12 cellular contexts compared by ENCODE assay signal in genomic region chr2:39511786-39512433, GRCh38.
DNase-seq lines count a peak whose midpoint lies in the region; ATAC-seq, FAIRE-seq and TF ChIP-seq lines count a peak whose summit lies in the region.
"Had no signal": no experiment of that assay in that cellular context is flagged by ENCODE, and none has a peak within 500 bp of the region (broad histone marks: within the 10 kb centered on the region; RNA-seq: fewer than 3 reads in every experiment).

No MANE protein-coding gene starts in this region.

- H3K36me3 Mint-ChIP-seq in neural progenitor cell: no peaks in the 10 kb centered on the region

- no peak for TF ChIP-seq POLR2A in A549 (IDR thresholded peaks at IDR 0.05; ENCODE audit: low read length)
- no peak for TF ChIP-seq POLR2A in esophagus muscularis mucosa (IDR thresholded peaks at IDR 0.05; ENCODE audit: low read depth)

- H2AFZ ChIP-seq in neural progenitor cell (replicated peaks): no peak overlapping the region

- intact Hi-C loops in esophagus muscularis mucosa (cut with DNase I): loop anchor here (5.0 kb wide), 2 partner anchors 75 to 185 kb away; partner anchors contain the start of gene MAP4K3
- intact Hi-C loops in posterior cingulate gyrus (cut with DNase I): loop anchor here (10.0 kb wide), 1 partner anchor 213 kb away; no protein-coding TSS in a partner anchor
- intact Hi-C loops in left lung (cut with DNase I): loop anchor here in 1 of 2 donors (10.0 kb wide), 1 partner anchor 183 kb away; no protein-coding TSS in a partner anchor

- TF ChIP-seq EP300 in A549 (IDR thresholded peaks at IDR 0.05): no peak
- TF ChIP-seq EP300 in esophagus muscularis mucosa (IDR thresholded peaks at IDR 0.05): no peak

- H3K4me2 ChIP-seq in A549 (no peak overlapping the region; the same call in 2 of the 3 replicates), neural progenitor cell (peak overlapping the region; percentile 23)

- peaks cover 15% of the 10 kb centered on the region for H3F3A ChIP-seq in neural progenitor cell (ENCODE audit: low read depth)

- H3K4me1 Mint-ChIP-seq in neural progenitor cell: peaks cover 60% of the 10 kb centered on the region

- H3K27ac ChIP-seq in A549: peak overlapping the region; percentile 40 to 52; a peak in 5 of 6 replicates
- H3K27ac ChIP-seq in esophagus muscularis mucosa (replicated peaks in 1 of 4): peak overlapping the region; percentile 70 to 74 (median 74)
- H3K27ac ChIP-seq in neural progenitor cell: no peak overlapping the region
- peak overlapping the region in 1 of 2 donors; percentile 14 for H3K27ac ChIP-seq in left lung

- no peak overlapping the region for H3K9ac ChIP-seq in neural progenitor cell

- TF ChIP-seq RAD21 in A549 (conservative IDR thresholded peaks at IDR 0.05 in 1 of 2, IDR thresholded peaks at IDR 0.05 in 1 of 2): no peak

- FAIRE-seq in A549 (lab: Jason Lieb, UNC): no peak

- H3K27me3 Mint-ChIP-seq in neural progenitor cell (ENCODE audit: insufficient read depth, low read depth): peaks cover 8% of the 10 kb centered on the region
- H3K27me3 Mint-ChIP-seq: CD4-positive, alpha-beta T cell had no signal

- DNase-seq in A549 (ENCODE audit: low read depth in 1 of 2, low spot score in 1 of 2): no peak
- peak; percentile 1 for DNase-seq in NCI-H69 (lab: John Stamatoyannopoulos, UW)
- no peak for DNase-seq in esophagus muscularis mucosa (ENCODE audit: extremely low spot score)
- peak; percentile 51 for DNase-seq in neural progenitor cell (ENCODE audit: low spot score)
- no peak for DNase-seq in epidermal melanocyte (ENCODE audit: insufficient read length, low spot score)
- DNase-seq in posterior cingulate gyrus: no peak
- DNase-seq in SKM-1 (lab: John Stamatoyannopoulos, UW; ENCODE audit: unreplicated experiment): no peak
- no peak for DNase-seq in left lung
- DNase-seq: CD4-positive, alpha-beta T cell; NCI-H1092 had no signal

- H3K27me3 ChIP-seq in esophagus muscularis mucosa: no peaks in the 10 kb centered on the region
- H3K27me3 ChIP-seq in neural progenitor cell: no peaks in the 10 kb centered on the region
- H3K27me3 ChIP-seq in left lung: no peaks in the 10 kb centered on the region

- H3K4me1 ChIP-seq in A549 (peaks cover 37% of the 10 kb centered on the region), esophagus muscularis mucosa (peaks cover 65 to 92% (median 86%) of the 10 kb centered on the region in 4 donors), neural progenitor cell (peaks cover 28% of the 10 kb centered on the region), left lung (peaks cover 15 to 27% of the 10 kb centered on the region in 2 donors)

- H3K27ac Mint-ChIP-seq in neural progenitor cell: peak overlapping the region; percentile 45
- H3K27ac Mint-ChIP-seq: CD4-positive, alpha-beta T cell; T-helper 1 cell treated with Interleukin-12 subunit alpha and Interleukin-12 subunit beta and Interleukin-4 antibody, amounts not matched to agents 30 μg/mL and 1 μg/mL, for 36 hours had no signal

- 78% methylated on average over 1 of the region's 1 CpG for WGBS in A549 (ENCODE audit: missing lambda C conversion rate)
- 44% methylated on average over 1 of the region's 1 CpG for WGBS in esophagus muscularis mucosa

- no peaks in the 10 kb centered on the region for H3K79me2 ChIP-seq in neural progenitor cell (ENCODE audit: low read depth)

- ATAC-seq in A549: no peak
- ATAC-seq in left lung: no peak

- TF ChIP-seq CTCF in A549 (IDR thresholded peaks at IDR 0.05): no peak
- TF ChIP-seq CTCF in esophagus muscularis mucosa (IDR thresholded peaks at IDR 0.05): no peak
- no peak for TF ChIP-seq CTCF in neural progenitor cell (IDR thresholded peaks at IDR 0.05)
- no peak for TF ChIP-seq CTCF in left lung (IDR thresholded peaks at IDR 0.05)

- H3K9me3 Mint-ChIP-seq in neural progenitor cell: no peaks in the 10 kb centered on the region
- H3K9me3 Mint-ChIP-seq: CD4-positive, alpha-beta T cell; T-helper 1 cell treated with Interleukin-12 subunit alpha and Interleukin-12 subunit beta and Interleukin-4 antibody, amounts not matched to agents 30 μg/mL and 1 μg/mL, for 36 hours had no signal

- H3K9me3 ChIP-seq in A549 (no peaks in the 10 kb centered on the region), esophagus muscularis mucosa (no peaks in the 10 kb centered on the region), neural progenitor cell (ENCODE audit: low read depth) (no peaks in the 10 kb centered on the region), left lung (no peaks in the 10 kb centered on the region)

- H3K4me3 Mint-ChIP-seq in neural progenitor cell: peak overlapping the region; percentile 1
- H3K4me3 Mint-ChIP-seq: CD4-positive, alpha-beta T cell; T-helper 1 cell treated with Interleukin-12 subunit alpha and Interleukin-12 subunit beta and Interleukin-4 antibody, amounts not matched to agents 30 μg/mL and 1 μg/mL, for 36 hours had no signal

- no peaks in the 10 kb centered on the region for H4K20me1 ChIP-seq in neural progenitor cell (ENCODE audit: low read depth)

- H3K4me3 ChIP-seq in A549 (no peak overlapping the region), esophagus muscularis mucosa (no peak overlapping the region), neural progenitor cell (no peak overlapping the region), left lung (no peak overlapping the region)
- H3K4me3 ChIP-seq: coronary artery had no signal

- POLR2A ChIA-PET in A549 (lab: Yijun Ruan, JAX): no interaction called here

- H3K36me3 ChIP-seq in esophagus muscularis mucosa: no peaks in the 10 kb centered on the region
- no peaks in the 10 kb centered on the region for H3K36me3 ChIP-seq in neural progenitor cell
- H3K36me3 ChIP-seq in left lung: no peaks in the 10 kb centered on the region

- CTCF ChIA-PET in A549 (lab: Yijun Ruan, JAX): interaction anchor here (0.8 to 3.5 kb wide), 14 partner anchors 7 to 218 kb away, joined by 3 to 21 read pairs (median 4); no protein-coding TSS in a partner anchor

TF ChIP-seq in A549, 52 proteins besides CTCF, POLR2A, EP300 and RAD21:
- no peak for TF ChIP-seq FOSB (CRISPR knock-in tag; IDR thresholded peaks at IDR 0.05)
- TF ChIP-seq E2F6 (IDR thresholded peaks at IDR 0.05; ENCODE audit: borderline replicate concordance, low read depth): no peak
- TF ChIP-seq MAZ (IDR thresholded peaks at IDR 0.05; ENCODE audit: borderline replicate concordance, low read depth, low read length): no peak
- no peak for TF ChIP-seq FOSL2 (IDR thresholded peaks at IDR 0.05)
- TF ChIP-seq FOSL2 (CRISPR knock-in tag; IDR thresholded peaks at IDR 0.05): no peak
- TF ChIP-seq ZC3H11A (IDR thresholded peaks at IDR 0.05): no peak
- no peak for TF ChIP-seq EHF (CRISPR knock-in tag; IDR thresholded peaks at IDR 0.05)
- TF ChIP-seq POLR2AphosphoS2 (conservative IDR thresholded peaks at IDR 0.05; ENCODE audit: low read length): no peak
- no peak for TF ChIP-seq RCOR1 (IDR thresholded peaks at IDR 0.05; ENCODE audit: low read depth, low read length)
- no peak for TF ChIP-seq KDM1A (IDR thresholded peaks at IDR 0.05; ENCODE audit: low read depth)
- no peak for TF ChIP-seq EHMT2 (IDR thresholded peaks at IDR 0.05; ENCODE audit: low read depth)
- no peak for TF ChIP-seq HEYL (CRISPR knock-in tag; IDR thresholded peaks at IDR 0.05)
- TF ChIP-seq HMGXB4 (CRISPR knock-in tag; IDR thresholded peaks at IDR 0.05; ENCODE audit: borderline replicate concordance): no peak
TF ChIP-seq in A549: peak in this region for 0.

Comparison
In these comparisons a context has a peak if more than half of its experiments do, and no peak if none do; other contexts are left out.
1. DNase-seq: peak in NCI-H69 (single experiment) and neural progenitor cell (single experiment); none in A549 (0 of 2), esophagus muscularis mucosa (single experiment), epidermal melanocyte (single experiment), posterior cingulate gyrus (0 of 10), SKM-1 (single experiment) and left lung (0 of 2).